In the genomic region with DNA sequence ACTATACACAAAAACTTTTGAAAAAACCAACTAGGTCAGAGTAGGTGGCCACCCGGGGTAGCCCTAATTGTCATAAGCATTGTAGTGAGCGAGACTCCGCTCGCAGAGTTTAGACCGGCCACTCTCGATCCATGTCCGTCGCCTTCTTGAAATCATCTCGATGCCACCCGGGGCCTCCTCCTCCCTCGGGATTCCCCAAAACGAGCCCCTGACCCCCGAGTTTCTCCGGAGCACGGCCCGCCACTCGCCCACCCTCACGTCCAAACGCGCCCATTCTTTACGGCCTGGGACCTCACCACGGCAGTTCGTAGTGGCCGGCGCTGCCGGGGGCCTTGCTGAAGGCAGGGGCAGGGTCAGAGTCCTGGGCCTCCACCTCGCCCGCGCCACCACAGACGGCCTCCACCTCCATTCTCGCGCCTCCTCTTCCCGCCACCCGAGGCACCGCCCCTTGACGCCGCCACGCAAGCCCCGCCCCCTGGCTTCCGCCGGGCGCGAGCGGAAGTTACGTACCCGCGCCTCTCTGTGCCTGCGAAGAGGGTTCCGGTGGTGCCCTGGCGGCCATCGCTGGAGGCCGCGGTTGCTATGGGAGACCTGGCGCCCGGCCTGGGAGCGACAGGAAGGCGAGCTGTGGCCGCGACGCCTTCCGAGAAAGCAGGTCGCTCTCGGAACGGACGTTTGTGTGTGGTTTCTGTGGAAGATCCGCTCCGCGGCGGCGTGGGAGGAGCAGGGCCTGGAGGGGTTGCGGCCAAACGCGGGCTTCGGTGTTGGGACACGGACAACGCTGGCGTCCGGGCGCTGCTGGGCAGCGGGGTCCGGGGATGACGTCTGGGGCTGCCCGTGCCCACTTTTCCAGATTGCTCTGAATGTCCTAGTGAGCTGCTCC, we compare ENCODE assay signal across 1 cellular context.
TF ChIP-seq lines count a peak whose summit lies in the region.

A gene (minus strand): TSS at position 425 of the 883 bp plus-strand sequence. CDS start 16 bp downstream, at position 409.

TF ChIP-seq in HepG2, 621 proteins besides CTCF, POLR2A, EP300 and RAD21 (continued from another document and continues in another):
- TF ChIP-seq FIP1L1 (IDR thresholded peaks at IDR 0.05; ENCODE audit: borderline replicate concordance, insufficient read depth, low read depth, low read length) (no peak), ZNF20 (CRISPR knock-in tag; IDR thresholded peaks at IDR 0.05) (0 out of 2 replicates have a peak, but pooled peaks have one; percentile 33), TCF12 (IDR thresholded peaks at IDR 0.05) (no peak), TCF12 (CRISPR knock-in tag; IDR thresholded peaks at IDR 0.05) (no peak), U2AF2 (IDR thresholded peaks at IDR 0.05; ENCODE audit: low read depth, low read length) (peak; percentile 94; the same call in 1 of the 2 replicates), STAG1 (CRISPR knock-in tag; IDR thresholded peaks at IDR 0.05) (0 out of 2 replicates have a peak, but pooled peaks have one; percentile 14), NBN (conservative IDR thresholded peaks at IDR 0.05) (no peak), PHF21A (CRISPR knock-in tag; IDR thresholded peaks at IDR 0.05) (peak; percentile 32), SATB2 (CRISPR knock-in tag; IDR thresholded peaks at IDR 0.05) (no peak), ZNF747 (CRISPR knock-in tag; IDR thresholded peaks at IDR 0.05; ENCODE audit: borderline replicate concordance) (peak; percentile 49; the same call in 1 of the 2 replicates), ARNT (IDR thresholded peaks at IDR 0.05) (no peak), FOXK1 (CRISPR knock-in tag; IDR thresholded peaks at IDR 0.05; ENCODE audit: borderline replicate concordance, low read depth) (peak; percentile 78), ZNF781 (CRISPR knock-in tag; IDR thresholded peaks at IDR 0.05; ENCODE audit: borderline replicate concordance, not compliant biosample characterization) (peak; percentile 74), ZNF883 (CRISPR knock-in tag; IDR thresholded peaks at IDR 0.05; ENCODE audit: not compliant biosample characterization) (peak; percentile 84), ZC3H13 (CRISPR knock-in tag; IDR thresholded peaks at IDR 0.05) (0 out of 2 replicates have a peak, but pooled peaks have one; percentile 62), KLF15 (CRISPR knock-in tag; IDR thresholded peaks at IDR 0.05; ENCODE audit: borderline replicate concordance) (0 out of 2 replicates have a peak, but pooled peaks have one; percentile 67), TRIM24 (CRISPR knock-in tag; IDR thresholded peaks at IDR 0.05) (no peak), FOXO1 (CRISPR knock-in tag; IDR thresholded peaks at IDR 0.05) (peak; percentile 15), ZNF367 (CRISPR knock-in tag; IDR thresholded peaks at IDR 0.05; ENCODE audit: borderline replicate concordance) (0 out of 2 replicates have a peak, but pooled peaks have one; percentile 38), YY1 (IDR thresholded peaks at IDR 0.05; ENCODE audit: insufficient read depth, insufficient replicate concordance, low read depth, low read length) (peak; percentile 97), NR2F1 (CRISPR knock-in tag; IDR thresholded peaks at IDR 0.05) (peak in 1 of 2 experiments; percentile 21; a peak in 1 of 4 replicates), ELF1 (CRISPR knock-in tag; IDR thresholded peaks at IDR 0.05) (peak; percentile 87), NCOA5 (CRISPR knock-in tag; IDR thresholded peaks at IDR 0.05) (no peak)
- TF ChIP-seq, protein P1, sequence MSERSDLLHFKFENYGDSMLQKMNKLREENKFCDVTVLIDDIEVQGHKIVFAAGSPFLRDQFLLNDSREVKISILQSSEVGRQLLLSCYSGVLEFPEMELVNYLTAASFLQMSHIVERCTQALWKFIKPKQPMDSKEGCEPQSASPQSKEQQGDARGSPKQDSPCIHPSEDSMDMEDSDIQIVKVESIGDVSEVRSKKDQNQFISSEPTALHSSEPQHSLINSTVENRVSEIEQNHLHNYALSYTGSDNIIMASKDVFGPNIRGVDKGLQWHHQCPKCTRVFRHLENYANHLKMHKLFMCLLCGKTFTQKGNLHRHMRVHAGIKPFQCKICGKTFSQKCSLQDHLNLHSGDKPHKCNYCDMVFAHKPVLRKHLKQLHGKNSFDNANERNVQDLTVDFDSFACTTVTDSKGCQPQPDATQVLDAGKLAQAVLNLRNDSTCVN (CRISPR knock-in tag; IDR thresholded peaks at IDR 0.05; ENCODE audit: borderline replicate concordance): no peak; the same call in 1 of the 2 replicates
- TF ChIP-seq, protein P2, sequence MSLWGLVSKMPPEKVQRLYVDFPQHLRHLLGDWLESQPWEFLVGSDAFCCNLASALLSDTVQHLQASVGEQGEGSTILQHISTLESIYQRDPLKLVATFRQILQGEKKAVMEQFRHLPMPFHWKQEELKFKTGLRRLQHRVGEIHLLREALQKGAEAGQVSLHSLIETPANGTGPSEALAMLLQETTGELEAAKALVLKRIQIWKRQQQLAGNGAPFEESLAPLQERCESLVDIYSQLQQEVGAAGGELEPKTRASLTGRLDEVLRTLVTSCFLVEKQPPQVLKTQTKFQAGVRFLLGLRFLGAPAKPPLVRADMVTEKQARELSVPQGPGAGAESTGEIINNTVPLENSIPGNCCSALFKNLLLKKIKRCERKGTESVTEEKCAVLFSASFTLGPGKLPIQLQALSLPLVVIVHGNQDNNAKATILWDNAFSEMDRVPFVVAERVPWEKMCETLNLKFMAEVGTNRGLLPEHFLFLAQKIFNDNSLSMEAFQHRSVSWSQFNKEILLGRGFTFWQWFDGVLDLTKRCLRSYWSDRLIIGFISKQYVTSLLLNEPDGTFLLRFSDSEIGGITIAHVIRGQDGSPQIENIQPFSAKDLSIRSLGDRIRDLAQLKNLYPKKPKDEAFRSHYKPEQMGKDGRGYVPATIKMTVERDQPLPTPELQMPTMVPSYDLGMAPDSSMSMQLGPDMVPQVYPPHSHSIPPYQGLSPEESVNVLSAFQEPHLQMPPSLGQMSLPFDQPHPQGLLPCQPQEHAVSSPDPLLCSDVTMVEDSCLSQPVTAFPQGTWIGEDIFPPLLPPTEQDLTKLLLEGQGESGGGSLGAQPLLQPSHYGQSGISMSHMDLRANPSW (CRISPR knock-in tag; IDR thresholded peaks at IDR 0.05; ENCODE audit: borderline replicate concordance): peak; percentile 77; the same call in 1 of the 2 replicates
- TF ChIP-seq, protein P3, sequence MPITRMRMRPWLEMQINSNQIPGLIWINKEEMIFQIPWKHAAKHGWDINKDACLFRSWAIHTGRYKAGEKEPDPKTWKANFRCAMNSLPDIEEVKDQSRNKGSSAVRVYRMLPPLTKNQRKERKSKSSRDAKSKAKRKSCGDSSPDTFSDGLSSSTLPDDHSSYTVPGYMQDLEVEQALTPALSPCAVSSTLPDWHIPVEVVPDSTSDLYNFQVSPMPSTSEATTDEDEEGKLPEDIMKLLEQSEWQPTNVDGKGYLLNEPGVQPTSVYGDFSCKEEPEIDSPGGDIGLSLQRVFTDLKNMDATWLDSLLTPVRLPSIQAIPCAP (CRISPR knock-in tag; IDR thresholded peaks at IDR 0.05; ENCODE audit: low read depth): no peak
- TF ChIP-seq, protein P4, sequence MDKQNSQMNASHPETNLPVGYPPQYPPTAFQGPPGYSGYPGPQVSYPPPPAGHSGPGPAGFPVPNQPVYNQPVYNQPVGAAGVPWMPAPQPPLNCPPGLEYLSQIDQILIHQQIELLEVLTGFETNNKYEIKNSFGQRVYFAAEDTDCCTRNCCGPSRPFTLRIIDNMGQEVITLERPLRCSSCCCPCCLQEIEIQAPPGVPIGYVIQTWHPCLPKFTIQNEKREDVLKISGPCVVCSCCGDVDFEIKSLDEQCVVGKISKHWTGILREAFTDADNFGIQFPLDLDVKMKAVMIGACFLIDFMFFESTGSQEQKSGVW (CRISPR knock-in tag; IDR thresholded peaks at IDR 0.05; ENCODE audit: borderline replicate concordance): no peak
- TF ChIP-seq, protein P5, sequence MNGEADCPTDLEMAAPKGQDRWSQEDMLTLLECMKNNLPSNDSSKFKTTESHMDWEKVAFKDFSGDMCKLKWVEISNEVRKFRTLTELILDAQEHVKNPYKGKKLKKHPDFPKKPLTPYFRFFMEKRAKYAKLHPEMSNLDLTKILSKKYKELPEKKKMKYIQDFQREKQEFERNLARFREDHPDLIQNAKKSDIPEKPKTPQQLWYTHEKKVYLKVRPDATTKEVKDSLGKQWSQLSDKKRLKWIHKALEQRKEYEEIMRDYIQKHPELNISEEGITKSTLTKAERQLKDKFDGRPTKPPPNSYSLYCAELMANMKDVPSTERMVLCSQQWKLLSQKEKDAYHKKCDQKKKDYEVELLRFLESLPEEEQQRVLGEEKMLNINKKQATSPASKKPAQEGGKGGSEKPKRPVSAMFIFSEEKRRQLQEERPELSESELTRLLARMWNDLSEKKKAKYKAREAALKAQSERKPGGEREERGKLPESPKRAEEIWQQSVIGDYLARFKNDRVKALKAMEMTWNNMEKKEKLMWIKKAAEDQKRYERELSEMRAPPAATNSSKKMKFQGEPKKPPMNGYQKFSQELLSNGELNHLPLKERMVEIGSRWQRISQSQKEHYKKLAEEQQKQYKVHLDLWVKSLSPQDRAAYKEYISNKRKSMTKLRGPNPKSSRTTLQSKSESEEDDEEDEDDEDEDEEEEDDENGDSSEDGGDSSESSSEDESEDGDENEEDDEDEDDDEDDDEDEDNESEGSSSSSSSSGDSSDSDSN (CRISPR knock-in tag; IDR thresholded peaks at IDR 0.05): peak; percentile 94
- TF ChIP-seq, protein P6, sequence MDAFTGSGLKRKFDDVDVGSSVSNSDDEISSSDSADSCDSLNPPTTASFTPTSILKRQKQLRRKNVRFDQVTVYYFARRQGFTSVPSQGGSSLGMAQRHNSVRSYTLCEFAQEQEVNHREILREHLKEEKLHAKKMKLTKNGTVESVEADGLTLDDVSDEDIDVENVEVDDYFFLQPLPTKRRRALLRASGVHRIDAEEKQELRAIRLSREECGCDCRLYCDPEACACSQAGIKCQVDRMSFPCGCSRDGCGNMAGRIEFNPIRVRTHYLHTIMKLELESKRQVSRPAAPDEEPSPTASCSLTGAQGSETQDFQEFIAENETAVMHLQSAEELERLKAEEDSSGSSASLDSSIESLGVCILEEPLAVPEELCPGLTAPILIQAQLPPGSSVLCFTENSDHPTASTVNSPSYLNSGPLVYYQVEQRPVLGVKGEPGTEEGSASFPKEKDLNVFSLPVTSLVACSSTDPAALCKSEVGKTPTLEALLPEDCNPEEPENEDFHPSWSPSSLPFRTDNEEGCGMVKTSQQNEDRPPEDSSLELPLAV (CRISPR knock-in tag; conservative IDR thresholded peaks at IDR 0.05; ENCODE audit: low read depth): no peak
- TF ChIP-seq, protein P7, sequence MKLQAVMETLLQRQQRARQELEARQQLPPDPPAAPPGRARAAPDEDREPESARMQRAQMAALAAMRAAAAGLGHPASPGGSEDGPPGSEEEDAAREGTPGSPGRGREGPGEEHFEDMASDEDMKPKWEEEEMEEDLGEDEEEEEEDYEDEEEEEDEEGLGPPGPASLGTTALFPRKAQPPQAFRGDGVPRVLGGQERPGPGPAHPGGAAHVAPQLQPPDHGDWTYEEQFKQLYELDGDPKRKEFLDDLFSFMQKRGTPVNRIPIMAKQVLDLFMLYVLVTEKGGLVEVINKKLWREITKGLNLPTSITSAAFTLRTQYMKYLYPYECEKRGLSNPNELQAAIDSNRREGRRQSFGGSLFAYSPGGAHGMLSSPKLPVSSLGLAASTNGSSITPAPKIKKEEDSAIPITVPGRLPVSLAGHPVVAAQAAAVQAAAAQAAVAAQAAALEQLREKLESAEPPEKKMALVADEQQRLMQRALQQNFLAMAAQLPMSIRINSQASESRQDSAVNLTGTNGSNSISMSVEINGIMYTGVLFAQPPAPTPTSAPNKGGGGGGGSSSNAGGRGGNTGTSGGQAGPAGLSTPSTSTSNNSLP (IDR thresholded peaks at IDR 0.05; ENCODE audit: low read depth, low read length): no peak
- TF ChIP-seq, protein P8, sequence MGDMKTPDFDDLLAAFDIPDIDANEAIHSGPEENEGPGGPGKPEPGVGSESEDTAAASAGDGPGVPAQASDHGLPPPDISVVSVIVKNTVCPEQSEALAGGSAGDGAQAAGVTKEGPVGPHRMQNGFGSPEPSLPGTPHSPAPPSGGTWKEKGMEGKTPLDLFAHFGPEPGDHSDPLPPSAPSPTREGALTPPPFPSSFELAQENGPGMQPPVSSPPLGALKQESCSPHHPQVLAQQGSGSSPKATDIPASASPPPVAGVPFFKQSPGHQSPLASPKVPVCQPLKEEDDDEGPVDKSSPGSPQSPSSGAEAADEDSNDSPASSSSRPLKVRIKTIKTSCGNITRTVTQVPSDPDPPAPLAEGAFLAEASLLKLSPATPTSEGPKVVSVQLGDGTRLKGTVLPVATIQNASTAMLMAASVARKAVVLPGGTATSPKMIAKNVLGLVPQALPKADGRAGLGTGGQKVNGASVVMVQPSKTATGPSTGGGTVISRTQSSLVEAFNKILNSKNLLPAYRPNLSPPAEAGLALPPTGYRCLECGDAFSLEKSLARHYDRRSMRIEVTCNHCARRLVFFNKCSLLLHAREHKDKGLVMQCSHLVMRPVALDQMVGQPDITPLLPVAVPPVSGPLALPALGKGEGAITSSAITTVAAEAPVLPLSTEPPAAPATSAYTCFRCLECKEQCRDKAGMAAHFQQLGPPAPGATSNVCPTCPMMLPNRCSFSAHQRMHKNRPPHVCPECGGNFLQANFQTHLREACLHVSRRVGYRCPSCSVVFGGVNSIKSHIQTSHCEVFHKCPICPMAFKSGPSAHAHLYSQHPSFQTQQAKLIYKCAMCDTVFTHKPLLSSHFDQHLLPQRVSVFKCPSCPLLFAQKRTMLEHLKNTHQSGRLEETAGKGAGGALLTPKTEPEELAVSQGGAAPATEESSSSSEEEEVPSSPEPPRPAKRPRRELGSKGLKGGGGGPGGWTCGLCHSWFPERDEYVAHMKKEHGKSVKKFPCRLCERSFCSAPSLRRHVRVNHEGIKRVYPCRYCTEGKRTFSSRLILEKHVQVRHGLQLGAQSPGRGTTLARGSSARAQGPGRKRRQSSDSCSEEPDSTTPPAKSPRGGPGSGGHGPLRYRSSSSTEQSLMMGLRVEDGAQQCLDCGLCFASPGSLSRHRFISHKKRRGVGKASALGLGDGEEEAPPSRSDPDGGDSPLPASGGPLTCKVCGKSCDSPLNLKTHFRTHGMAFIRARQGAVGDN (CRISPR knock-in tag; IDR thresholded peaks at IDR 0.05): peak; percentile 95
- TF ChIP-seq, protein P9, sequence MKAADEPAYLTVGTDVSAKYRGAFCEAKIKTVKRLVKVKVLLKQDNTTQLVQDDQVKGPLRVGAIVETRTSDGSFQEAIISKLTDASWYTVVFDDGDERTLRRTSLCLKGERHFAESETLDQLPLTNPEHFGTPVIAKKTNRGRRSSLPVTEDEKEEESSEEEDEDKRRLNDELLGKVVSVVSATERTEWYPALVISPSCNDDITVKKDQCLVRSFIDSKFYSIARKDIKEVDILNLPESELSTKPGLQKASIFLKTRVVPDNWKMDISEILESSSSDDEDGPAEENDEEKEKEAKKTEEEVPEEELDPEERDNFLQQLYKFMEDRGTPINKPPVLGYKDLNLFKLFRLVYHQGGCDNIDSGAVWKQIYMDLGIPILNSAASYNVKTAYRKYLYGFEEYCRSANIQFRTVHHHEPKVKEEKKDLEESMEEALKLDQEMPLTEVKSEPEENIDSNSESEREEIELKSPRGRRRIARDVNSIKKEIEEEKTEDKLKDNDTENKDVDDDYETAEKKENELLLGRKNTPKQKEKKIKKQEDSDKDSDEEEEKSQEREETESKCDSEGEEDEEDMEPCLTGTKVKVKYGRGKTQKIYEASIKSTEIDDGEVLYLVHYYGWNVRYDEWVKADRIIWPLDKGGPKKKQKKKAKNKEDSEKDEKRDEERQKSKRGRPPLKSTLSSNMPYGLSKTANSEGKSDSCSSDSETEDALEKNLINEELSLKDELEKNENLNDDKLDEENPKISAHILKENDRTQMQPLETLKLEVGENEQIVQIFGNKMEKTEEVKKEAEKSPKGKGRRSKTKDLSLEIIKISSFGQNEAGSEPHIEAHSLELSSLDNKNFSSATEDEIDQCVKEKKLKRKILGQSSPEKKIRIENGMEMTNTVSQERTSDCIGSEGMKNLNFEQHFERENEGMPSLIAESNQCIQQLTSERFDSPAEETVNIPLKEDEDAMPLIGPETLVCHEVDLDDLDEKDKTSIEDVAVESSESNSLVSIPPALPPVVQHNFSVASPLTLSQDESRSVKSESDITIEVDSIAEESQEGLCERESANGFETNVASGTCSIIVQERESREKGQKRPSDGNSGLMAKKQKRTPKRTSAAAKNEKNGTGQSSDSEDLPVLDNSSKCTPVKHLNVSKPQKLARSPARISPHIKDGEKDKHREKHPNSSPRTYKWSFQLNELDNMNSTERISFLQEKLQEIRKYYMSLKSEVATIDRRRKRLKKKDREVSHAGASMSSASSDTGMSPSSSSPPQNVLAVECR (CRISPR knock-in tag; IDR thresholded peaks at IDR 0.05; ENCODE audit: borderline replicate concordance): peak; percentile 95
